11 cellular contexts compared by ENCODE assay signal in the genomic region with DNA sequence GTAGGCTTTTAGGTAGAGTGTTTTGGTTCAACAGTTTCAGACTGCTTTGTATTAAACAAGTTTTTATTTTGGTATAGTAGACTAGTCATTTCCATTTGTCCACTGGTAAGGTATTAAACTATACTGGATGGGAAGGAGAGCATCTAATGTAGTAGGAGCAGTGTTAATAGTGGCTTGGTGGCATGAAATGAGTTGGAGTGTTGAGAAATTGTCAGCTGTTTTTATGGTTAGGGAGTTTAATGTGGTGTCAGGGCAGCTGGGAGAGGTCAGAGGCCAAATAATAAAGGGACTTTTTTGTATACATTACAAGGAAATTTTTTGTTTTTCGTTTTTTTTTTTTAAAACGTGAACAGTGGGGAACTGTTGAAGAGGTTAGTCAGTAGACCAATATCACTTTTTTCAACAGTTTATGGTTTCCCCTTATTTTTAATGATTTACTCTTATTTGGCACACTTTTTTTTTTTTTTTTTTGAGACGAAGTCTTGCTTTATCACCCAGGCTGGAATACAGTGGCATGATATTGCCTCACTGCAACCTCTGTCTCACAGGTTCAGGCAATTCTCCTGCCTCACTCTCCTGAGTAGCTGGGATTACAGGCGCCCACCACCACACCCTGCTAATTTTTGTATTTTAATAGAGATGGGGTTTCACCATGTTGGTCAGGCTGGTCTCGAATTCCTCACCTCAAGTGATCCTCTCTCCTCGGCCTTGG. TPM values are rescaled to one million over a fixed set of nuclear protein-coding genes. Genes with fewer than 3 reads are reported as not detected.
DNase-seq lines count a peak whose midpoint lies in the region; ATAC-seq and TF ChIP-seq lines count a peak whose summit lies in the region.
"Had no signal": no experiment of that assay in that cellular context is flagged by ENCODE, and none has a peak within 500 bp of the region (broad histone marks: within the 10 kb centered on the region; RNA-seq: fewer than 3 reads in every experiment).

No MANE protein-coding gene starts in this region.

- ATAC-seq in HG02588 (IDR thresholded peaks at IDR 0.05; ENCODE audit: unreplicated experiment) = peak; percentile 49
- no peak for ATAC-seq in activated naive CD8-positive, alpha-beta T cell treated with anti-CD3 and anti-CD28 coated beads, Interleukin-2, amount 10 ng/mL, durations not matched to agents 7 days and 5 days (ENCODE audit: low read depth)

- H3K9me3 ChIP-seq in testis (no peaks in the 10 kb centered on the region), OCI-LY7 (ENCODE audit: low read length) (peaks cover 8% of the 10 kb centered on the region; the same call in 1 of the 2 replicates)

- no peaks in the 10 kb centered on the region for H3K9me3 Mint-ChIP-seq in T-helper 1 cell treated with Interleukin-12 subunit alpha and Interleukin-12 subunit beta and Interleukin-4 antibody, amounts not matched to agents 30 μg/mL and 1 μg/mL, for 36 hours
- H3K9me3 Mint-ChIP-seq in activated naive CD8-positive, alpha-beta T cell treated with anti-CD3 and anti-CD28 coated beads, Interleukin-2, amount 10 ng/mL, durations not matched to agents 7 days and 5 days = peaks cover 2% of the 10 kb centered on the region
- H3K9me3 Mint-ChIP-seq in nephron progenitor cell = peaks cover 17% of the 10 kb centered on the region

- H3K4me1 Mint-ChIP-seq in T-helper 1 cell treated with Interleukin-12 subunit alpha and Interleukin-12 subunit beta and Interleukin-4 antibody, amounts not matched to agents 30 μg/mL and 1 μg/mL, for 36 hours (ENCODE audit: low read depth) = peaks cover 49% of the 10 kb centered on the region
- peaks cover 45% of the 10 kb centered on the region for H3K4me1 Mint-ChIP-seq in activated naive CD8-positive, alpha-beta T cell treated with anti-CD3 and anti-CD28 coated beads, Interleukin-2, amount 10 ng/mL, durations not matched to agents 7 days and 5 days
- H3K4me1 Mint-ChIP-seq in nephron progenitor cell = no peaks in the 10 kb centered on the region

- H3K4me3 ChIP-seq in testis (no peak overlapping the region), OCI-LY7 (ENCODE audit: low read depth, low read length, poor library complexity, severe bottlenecking) (no peak overlapping the region)

- peaks cover 20% of the 10 kb centered on the region for H4K20me1 ChIP-seq in OCI-LY7 (ENCODE audit: insufficient read depth, low read length)

- no TSS peak for BruUV-seq in OCI-LY7 (replicated peaks; lab: Mats Ljungman, UMichigan)

- no peaks in the 10 kb centered on the region for H3K9me2 ChIP-seq in OCI-LY7 (ENCODE audit: insufficient read depth, low read length)

- POLR2A ChIA-PET in activated naive CD8-positive, alpha-beta T cell treated with anti-CD3 and anti-CD28 coated beads, Interleukin-2, amount 10 ng/mL, durations not matched to agents 7 days and 5 days (lab: Charles Lee) = no interaction called here
- POLR2A ChIA-PET in OCI-LY7 (lab: Charles Lee) = interaction anchor here (0.7 kb wide), 1 partner anchor 164 kb away, joined by 4 read pairs; no protein-coding TSS in a partner anchor

- no peak overlapping the region for H3K27ac ChIP-seq in testis
- H3K27ac ChIP-seq in OCI-LY7 (ENCODE audit: low read depth, low read length, poor library complexity, severe bottlenecking) = no peak overlapping the region

- H3K79me2 ChIP-seq in OCI-LY7 (ENCODE audit: insufficient read depth, low read depth, low read length) = peaks cover 99% of the 10 kb centered on the region

- H3K36me3 Mint-ChIP-seq in T-helper 1 cell treated with Interleukin-12 subunit alpha and Interleukin-12 subunit beta and Interleukin-4 antibody, amounts not matched to agents 30 μg/mL and 1 μg/mL, for 36 hours (ENCODE audit: low read depth) = peaks cover 32% of the 10 kb centered on the region
- peaks cover 38% of the 10 kb centered on the region for H3K36me3 Mint-ChIP-seq in activated naive CD8-positive, alpha-beta T cell treated with anti-CD3 and anti-CD28 coated beads, Interleukin-2, amount 10 ng/mL, durations not matched to agents 7 days and 5 days
- H3K36me3 Mint-ChIP-seq in nephron progenitor cell (ENCODE audit: low read depth) = peaks cover 59% of the 10 kb centered on the region

- no peaks in the 10 kb centered on the region for H3K36me3 ChIP-seq in testis (ENCODE audit: low read depth, missing control alignments)
- H3K36me3 ChIP-seq in OCI-LY7 (ENCODE audit: insufficient read depth, low read length) = peaks cover 88% of the 10 kb centered on the region

- H3K4me3 Mint-ChIP-seq in T-helper 1 cell treated with Interleukin-12 subunit alpha and Interleukin-12 subunit beta and Interleukin-4 antibody, amounts not matched to agents 30 μg/mL and 1 μg/mL, for 36 hours = no peak overlapping the region
- no peak overlapping the region for H3K4me3 Mint-ChIP-seq in activated naive CD8-positive, alpha-beta T cell treated with anti-CD3 and anti-CD28 coated beads, Interleukin-2, amount 10 ng/mL, durations not matched to agents 7 days and 5 days
- no peak overlapping the region for H3K4me3 Mint-ChIP-seq in nephron progenitor cell

- TF ChIP-seq CTCF in nephron progenitor cell (IDR thresholded peaks at IDR 0.05) (no peak), testis (IDR thresholded peaks at IDR 0.05) (no peak), OCI-LY7 (conservative IDR thresholded peaks at IDR 0.05; ENCODE audit: low read length) (no peak)

- WGBS in testis, 2 donors = 78 to 82% methylated on average over 6 of the region's 6 CpGs

- intact Hi-C loops in testis (cut with DNase I; ENCODE audit: low total_unique reads) = no loop called here
- intact Hi-C loops in OCI-LY7 (cut with micrococcal nuclease; ENCODE audit: unreplicated experiment) = no loop called here

- H3K27me3 Mint-ChIP-seq in T-helper 1 cell treated with Interleukin-12 subunit alpha and Interleukin-12 subunit beta and Interleukin-4 antibody, amounts not matched to agents 30 μg/mL and 1 μg/mL, for 36 hours (ENCODE audit: low read depth) = no peaks in the 10 kb centered on the region
- no peaks in the 10 kb centered on the region for H3K27me3 Mint-ChIP-seq in activated naive CD8-positive, alpha-beta T cell treated with anti-CD3 and anti-CD28 coated beads, Interleukin-2, amount 10 ng/mL, durations not matched to agents 7 days and 5 days
- no peaks in the 10 kb centered on the region for H3K27me3 Mint-ChIP-seq in nephron progenitor cell (ENCODE audit: low read depth, poor library complexity)

- H3K27ac Mint-ChIP-seq in T-helper 1 cell treated with Interleukin-12 subunit alpha and Interleukin-12 subunit beta and Interleukin-4 antibody, amounts not matched to agents 30 μg/mL and 1 μg/mL, for 36 hours = peak overlapping the region; percentile 8
- H3K27ac Mint-ChIP-seq in activated naive CD8-positive, alpha-beta T cell treated with anti-CD3 and anti-CD28 coated beads, Interleukin-2, amount 10 ng/mL, durations not matched to agents 7 days and 5 days = peak overlapping the region; percentile 39
- peak overlapping the region; percentile 7 for H3K27ac Mint-ChIP-seq in nephron progenitor cell

- DNase-seq in T-helper 1 cell (no peak), nephron progenitor cell (no peak), testis (no peak), D341Med (ENCODE audit: low spot score) (no peak), OCI-LY7 (ENCODE audit: low spot score) (no peak)
- no peak for DNase-seq in activated naive CD8-positive, alpha-beta T cell treated with anti-CD3 and anti-CD28 coated beads, Interleukin-2, amount 10 ng/mL, durations not matched to agents 7 days and 5 days
- DNase-seq: 8988T, NCI-H1436, NCI-H82 had no signal

- CTCF ChIA-PET in OCI-LY7 (lab: Charles Lee; ENCODE audit: unreplicated experiment) = no interaction called here

- no peaks in the 10 kb centered on the region for H3K4me1 ChIP-seq in testis
- H3K4me1 ChIP-seq in OCI-LY7 (ENCODE audit: insufficient read depth, low read length, poor library complexity, severe bottlenecking) = peaks cover 7% of the 10 kb centered on the region

- no peak overlapping the region for H2AFZ ChIP-seq in OCI-LY7 (ENCODE audit: low read length)

- TF ChIP-seq POLR2A in testis (IDR thresholded peaks at IDR 0.05) = no peak

- H3K4me2 ChIP-seq in OCI-LY7 (ENCODE audit: low read length) = no peak overlapping the region

- H3K27me3 ChIP-seq in testis = no peaks in the 10 kb centered on the region

RNA-seq across cellular contexts. Expression of a gene that starts 21.2 kb away (rescaled TPM):
- 100 to 1,000 TPM; 408 to 414 TPM for total RNA-seq in activated naive CD8-positive, alpha-beta T cell treated with anti-CD3 and anti-CD28 coated beads, Interleukin-2, amount 10 ng/mL, durations not matched to agents 7 days and 5 days
- total RNA-seq in testis (100 to 1,000 TPM; 106 to 114 TPM), OCI-LY7 (2022) (307 and 320 TPM in 2 replicates)
- polyA plus RNA-seq in testis (ENCODE audit: insufficient read depth, low read depth, low replicate concordance) = 180 TPM
- total RNA-seq in OCI-LY7 (2014; rRNA removed; shearing (Covaris generic)) = 168 and 192 TPM in 2 replicates
